1 cellular context compared by ENCODE assay signal in the genomic region with DNA sequence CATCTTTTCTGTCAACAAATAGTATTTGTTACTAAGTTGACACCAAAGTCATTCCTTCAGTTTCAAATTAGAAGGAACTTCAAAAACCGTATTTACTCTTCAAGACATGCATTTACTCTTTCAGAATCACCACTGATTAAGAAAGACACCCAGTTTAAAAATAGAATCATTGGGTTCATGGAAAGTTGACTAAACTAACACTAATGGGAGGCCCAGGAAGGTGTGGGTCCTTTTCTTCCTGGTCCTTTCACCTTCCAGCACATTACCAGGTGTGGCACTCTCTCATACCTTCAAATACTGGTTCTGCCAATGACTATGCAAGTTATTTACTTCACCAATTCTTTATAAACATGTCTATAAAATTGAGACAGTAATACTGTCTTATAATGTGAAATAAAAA.
TF ChIP-seq lines count a peak whose summit lies in the region.

No MANE protein-coding gene starts in this region.

TF ChIP-seq in endothelial cell of umbilical vein, 7 proteins besides CTCF, POLR2A, EP300 and RAD21 (continued from another document):
- TF ChIP-seq, protein P1, sequence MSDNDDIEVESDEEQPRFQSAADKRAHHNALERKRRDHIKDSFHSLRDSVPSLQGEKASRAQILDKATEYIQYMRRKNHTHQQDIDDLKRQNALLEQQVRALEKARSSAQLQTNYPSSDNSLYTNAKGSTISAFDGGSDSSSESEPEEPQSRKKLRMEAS (IDR thresholded peaks at IDR 0.05; ENCODE audit: insufficient read depth, insufficient read length), result no peak
